In the genomic region with DNA sequence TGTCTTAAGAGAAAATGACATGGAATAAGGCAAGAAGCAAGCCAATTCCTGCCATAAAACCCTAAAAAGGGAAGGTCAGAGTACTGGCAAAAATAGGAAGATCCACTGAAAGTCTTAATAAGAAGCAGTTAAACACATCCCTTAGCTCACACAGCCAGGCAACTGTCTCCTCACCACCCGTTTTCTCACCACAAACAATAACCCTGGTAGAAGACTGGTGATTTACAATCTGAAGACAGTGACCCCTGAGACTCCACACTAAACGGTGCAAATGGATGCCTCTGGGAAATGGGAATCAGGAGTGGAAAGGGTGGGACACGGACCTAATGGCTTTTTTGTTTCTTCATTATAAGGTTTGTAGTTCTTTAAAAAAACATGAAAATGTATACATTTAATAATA, we compare ENCODE assay signal across 31 cellular contexts. TPM values are rescaled to one million over a fixed set of nuclear protein-coding genes. Genes with fewer than 3 reads are reported as not detected.
DNase-seq lines count a peak whose midpoint lies in the region; TF ChIP-seq lines count a peak whose summit lies in the region.
"Had no signal": no experiment of that assay in that cellular context is flagged by ENCODE, and none has a peak within 500 bp of the region (broad histone marks: within the 10 kb centered on the region; RNA-seq: fewer than 3 reads in every experiment).

No MANE protein-coding gene starts in this region.

- H3K4me3 ChIP-seq in ACC112 (ENCODE audit: low read depth, low read length) = no peak overlapping the region
- H3K4me3 ChIP-seq in coronary artery = peak overlapping the region; percentile 2
- peak overlapping the region; percentile 16 for H3K4me3 ChIP-seq in osteoblast (ENCODE audit: insufficient read depth, low read length)
- H3K4me3 ChIP-seq in colonic mucosa = no peak overlapping the region
- H3K4me3 ChIP-seq: cardiac muscle cell, left ventricle myocardium inferior, vagina had no signal

- H3K4me2 ChIP-seq in osteoblast (ENCODE audit: insufficient read depth, low read length) = peak overlapping the region; percentile 67

- H3K79me2 ChIP-seq in ACC112 (ENCODE audit: control insufficient read depth, insufficient read depth, low read length, unreplicated experiment) (no peaks in the 10 kb centered on the region), osteoblast (ENCODE audit: insufficient read depth, low read length) (no peaks in the 10 kb centered on the region)

- DNase-seq in LHCN-M2 (ENCODE audit: low read depth) = peak; percentile 54
- DNase-seq in coronary artery (ENCODE audit: low spot score) = no peak
- DNase-seq in osteoblast (ENCODE audit: insufficient read length, low spot score, missing footprints) = no peak
- DNase-seq in activated CD4-positive, alpha-beta T cell treated with anti-CD3 and anti-CD28 coated beads, Interleukin-2, amount 50 U/mL, for 4 hours = no peak
- DNase-seq in colonic mucosa = no peak
- no peak for DNase-seq in NCI-H1092 (lab: John Stamatoyannopoulos, UW)
- DNase-seq in 8988T = no peak
- DNase-seq: activated CD4-positive, alpha-beta T cell treated with anti-CD3 and anti-CD28 coated beads, Interleukin-2, amount 10 ng/mL, durations not matched to agents 7 days and 5 days; activated gamma-delta T cell; activated naive CD8-positive, alpha-beta T cell treated with anti-CD3 and anti-CD28 coated beads for 36 hours; activated T-cell treated with anti-CD3 and anti-CD28 coated beads, Interleukin-2, amount 50 U/mL, for 4 hours; AML-193; CD4-positive, CD25-positive, alpha-beta regulatory T cell; cortex of kidney; effector memory CD8-positive, alpha-beta T cell; erythroblast; H9; head of caudate nucleus; left ventricle myocardium inferior; naive thymus-derived CD4-positive, alpha-beta T cell; NCI-H1048; NCI-H1694; NCI-H446 treated with DMSO at 0.1 percent for 48 hours; NCI-H82; nucleus accumbens; stimulated activated CD8-positive, alpha-beta memory T cell treated with anti-CD3 and anti-CD28 coated beads, Interleukin-4, amount 100 ng/mL, for 48 hours; T-cell had no signal

- no peaks in the 10 kb centered on the region for H4K20me1 ChIP-seq in osteoblast (ENCODE audit: insufficient read depth, low read length)

- no peak overlapping the region for H3K9ac ChIP-seq in colonic mucosa (ENCODE audit: low read depth in 2 of 2, low read length in 2 of 2)

- TF ChIP-seq CTCF in coronary artery (IDR thresholded peaks at IDR 0.05) (no peak), osteoblast (IDR thresholded peaks at IDR 0.05; ENCODE audit: extremely low read depth, low read depth, low read length) (no peak), colonic mucosa (IDR thresholded peaks at IDR 0.05) (no peak)

- H3K9me3 ChIP-seq in osteoblast (ENCODE audit: low read depth, low read length) (no peaks in the 10 kb centered on the region), colonic mucosa (no peaks in the 10 kb centered on the region)
- H3K9me3 ChIP-seq: vagina had no signal

- intact Hi-C loops in colonic mucosa (cut with DNase I) = no loop called here

- H3K27me3 ChIP-seq in ACC112 (ENCODE audit: insufficient read depth, low read length) (no peaks in the 10 kb centered on the region), osteoblast (ENCODE audit: insufficient read depth, low read length) (no peaks in the 10 kb centered on the region), colonic mucosa (no peaks in the 10 kb centered on the region)
- H3K27me3 ChIP-seq: cardiac muscle cell, vagina had no signal

- H3K27ac ChIP-seq in ACC112 (ENCODE audit: low read depth, low read length) (peak overlapping the region; percentile 28), coronary artery (peak overlapping the region in 1 of 2 donors; percentile 55), osteoblast (ENCODE audit: low read depth, low read length) (peak overlapping the region; percentile 58), colonic mucosa (no peak overlapping the region)
- H3K27ac ChIP-seq: cardiac muscle cell, vagina had no signal

- H3K36me3 ChIP-seq in ACC112 (ENCODE audit: insufficient read depth, low read length) = no peaks in the 10 kb centered on the region
- no peaks in the 10 kb centered on the region for H3K36me3 ChIP-seq in osteoblast (ENCODE audit: insufficient read depth, low read length)
- no peaks in the 10 kb centered on the region for H3K36me3 ChIP-seq in colonic mucosa
- H3K36me3 ChIP-seq: cardiac muscle cell, left ventricle myocardium inferior, vagina had no signal

- peaks cover 6% of the 10 kb centered on the region for H3K4me1 ChIP-seq in ACC112 (ENCODE audit: control insufficient read depth, insufficient read depth, low read length, unreplicated experiment)
- H3K4me1 ChIP-seq in osteoblast (ENCODE audit: insufficient read depth, low read length) = peaks cover 11% of the 10 kb centered on the region
- no peaks in the 10 kb centered on the region for H3K4me1 ChIP-seq in colonic mucosa
- H3K4me1 ChIP-seq: left ventricle myocardium inferior, vagina had no signal

- no peak overlapping the region for H2AFZ ChIP-seq in ACC112 (ENCODE audit: low read length, unreplicated experiment)
- peak overlapping the region; percentile 52 for H2AFZ ChIP-seq in osteoblast (ENCODE audit: low read length)

RNA-seq across cellular contexts. Expression of gene LGR5, which starts 37.4 kb away (rescaled TPM):
- total RNA-seq in LHCN-M2 (2014; rRNA removed) (0.06 TPM in 2 replicates), osteoblast (under 0.01 TPM in 1 of 2 replicates, not detected in the other), colonic mucosa (1 to 10 TPM; 4.5 to 5.0 TPM)
- 0.67 TPM for polyA plus RNA-seq in LHCN-M2 (2012)
- total RNA-seq: activated CD4-positive, alpha-beta T cell treated with anti-CD3 and anti-CD28 coated beads, Interleukin-2, amount 10 ng/mL, durations not matched to agents 7 days and 5 days; activated naive CD8-positive, alpha-beta T cell treated with anti-CD3 and anti-CD28 coated beads for 36 hours; activated T-cell treated with anti-CD3 and anti-CD28 coated beads, Interleukin-2, amount 50 U/mL, for 4 hours; CD4-positive, CD25-positive, alpha-beta regulatory T cell; fibroblast of villous mesenchyme; left ventricle myocardium inferior; naive thymus-derived CD4-positive, alpha-beta T cell had no signal
- polyA plus RNA-seq: CD4-positive, CD25-positive, alpha-beta regulatory T cell; naive thymus-derived CD4-positive, alpha-beta T cell had no signal

Comparison
In these comparisons a context has a peak if more than half of its experiments do, and no peak if none do; other contexts are left out.
1. H3K4me3 ChIP-seq: peak in coronary artery (single experiment) and osteoblast (single experiment); none in ACC112 (single experiment) and colonic mucosa (single experiment).